2 cellular contexts compared by ENCODE assay signal in the genomic region with DNA sequence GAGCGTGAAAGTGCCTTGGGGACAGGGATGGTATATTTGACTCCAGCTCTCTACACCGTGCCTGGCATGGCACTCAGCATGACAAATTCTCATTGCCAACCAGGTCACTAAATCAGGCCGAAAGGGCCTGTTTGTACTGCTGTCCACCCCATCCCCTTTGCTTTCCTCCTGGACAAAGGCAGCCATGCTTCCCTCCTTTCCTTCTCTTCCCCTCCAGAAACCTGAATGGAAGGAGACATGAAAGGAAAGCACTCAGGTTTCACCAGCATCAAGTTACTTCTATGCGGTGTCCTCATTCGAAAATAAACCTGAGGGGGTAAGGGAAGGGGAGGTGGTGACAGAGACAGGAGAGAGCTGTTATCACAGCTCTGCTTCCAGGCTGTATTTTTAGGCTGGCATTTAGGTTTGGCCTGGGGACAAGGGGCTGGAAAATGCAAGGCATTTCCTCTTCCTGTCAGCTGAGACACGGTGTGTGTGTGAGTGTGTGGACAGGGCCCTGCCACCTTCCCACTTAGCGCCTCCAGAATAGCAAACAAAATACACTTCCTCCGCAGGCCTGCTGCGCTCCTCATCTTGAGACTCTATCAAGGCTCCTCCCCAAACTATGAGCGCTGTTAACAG.
TF ChIP-seq lines count a peak whose summit lies in the region.

No MANE protein-coding gene starts in this region.

TF ChIP-seq in SK-N-SH, 30 proteins besides CTCF, POLR2A, EP300 and RAD21 (continued from another document):
- TF ChIP-seq EZH2phosphoT487 (IDR thresholded peaks at IDR 0.05; ENCODE audit: borderline replicate concordance, low read depth), result no peak
- no peak for TF ChIP-seq NRF1 (IDR thresholded peaks at IDR 0.05; ENCODE audit: low read depth, low read length)
- TF ChIP-seq, protein P1, sequence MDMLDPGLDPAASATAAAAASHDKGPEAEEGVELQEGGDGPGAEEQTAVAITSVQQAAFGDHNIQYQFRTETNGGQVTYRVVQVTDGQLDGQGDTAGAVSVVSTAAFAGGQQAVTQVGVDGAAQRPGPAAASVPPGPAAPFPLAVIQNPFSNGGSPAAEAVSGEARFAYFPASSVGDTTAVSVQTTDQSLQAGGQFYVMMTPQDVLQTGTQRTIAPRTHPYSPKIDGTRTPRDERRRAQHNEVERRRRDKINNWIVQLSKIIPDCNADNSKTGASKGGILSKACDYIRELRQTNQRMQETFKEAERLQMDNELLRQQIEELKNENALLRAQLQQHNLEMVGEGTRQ (IDR thresholded peaks at IDR 0.05; ENCODE audit: borderline replicate concordance, low read depth, low read length), result no peak
- TF ChIP-seq POLR2AphosphoS5 (IDR thresholded peaks at IDR 0.05; ENCODE audit: low read depth, low read length), result no peak
- TF ChIP-seq SMC3 (IDR thresholded peaks at IDR 0.05; ENCODE audit: low read depth, low read length), result no peak
- TF ChIP-seq, protein P2, sequence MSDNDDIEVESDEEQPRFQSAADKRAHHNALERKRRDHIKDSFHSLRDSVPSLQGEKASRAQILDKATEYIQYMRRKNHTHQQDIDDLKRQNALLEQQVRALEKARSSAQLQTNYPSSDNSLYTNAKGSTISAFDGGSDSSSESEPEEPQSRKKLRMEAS (IDR thresholded peaks at IDR 0.05; ENCODE audit: low read depth), result no peak
- TF ChIP-seq, protein P3, sequence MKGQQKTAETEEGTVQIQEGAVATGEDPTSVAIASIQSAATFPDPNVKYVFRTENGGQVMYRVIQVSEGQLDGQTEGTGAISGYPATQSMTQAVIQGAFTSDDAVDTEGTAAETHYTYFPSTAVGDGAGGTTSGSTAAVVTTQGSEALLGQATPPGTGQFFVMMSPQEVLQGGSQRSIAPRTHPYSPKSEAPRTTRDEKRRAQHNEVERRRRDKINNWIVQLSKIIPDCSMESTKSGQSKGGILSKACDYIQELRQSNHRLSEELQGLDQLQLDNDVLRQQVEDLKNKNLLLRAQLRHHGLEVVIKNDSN (IDR thresholded peaks at IDR 0.05; ENCODE audit: borderline replicate concordance, low read depth), result no peak
- no peak for TF ChIP-seq NFIC (IDR thresholded peaks at IDR 0.05; ENCODE audit: borderline replicate concordance)
- no peak for TF ChIP-seq RFX5 (IDR thresholded peaks at IDR 0.05; ENCODE audit: low read length)
- TF ChIP-seq YY1 (IDR thresholded peaks at IDR 0.05; ENCODE audit: low read depth), result no peak
- no peak for TF ChIP-seq TCF12 (IDR thresholded peaks at IDR 0.05)
- TF ChIP-seq, protein P4, sequence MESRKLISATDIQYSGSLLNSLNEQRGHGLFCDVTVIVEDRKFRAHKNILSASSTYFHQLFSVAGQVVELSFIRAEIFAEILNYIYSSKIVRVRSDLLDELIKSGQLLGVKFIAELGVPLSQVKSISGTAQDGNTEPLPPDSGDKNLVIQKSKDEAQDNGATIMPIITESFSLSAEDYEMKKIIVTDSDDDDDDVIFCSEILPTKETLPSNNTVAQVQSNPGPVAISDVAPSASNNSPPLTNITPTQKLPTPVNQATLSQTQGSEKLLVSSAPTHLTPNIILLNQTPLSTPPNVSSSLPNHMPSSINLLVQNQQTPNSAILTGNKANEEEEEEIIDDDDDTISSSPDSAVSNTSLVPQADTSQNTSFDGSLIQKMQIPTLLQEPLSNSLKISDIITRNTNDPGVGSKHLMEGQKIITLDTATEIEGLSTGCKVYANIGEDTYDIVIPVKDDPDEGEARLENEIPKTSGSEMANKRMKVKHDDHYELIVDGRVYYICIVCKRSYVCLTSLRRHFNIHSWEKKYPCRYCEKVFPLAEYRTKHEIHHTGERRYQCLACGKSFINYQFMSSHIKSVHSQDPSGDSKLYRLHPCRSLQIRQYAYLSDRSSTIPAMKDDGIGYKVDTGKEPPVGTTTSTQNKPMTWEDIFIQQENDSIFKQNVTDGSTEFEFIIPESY (IDR thresholded peaks at IDR 0.05; ENCODE audit: borderline replicate concordance, low read depth), result no peak
TF ChIP-seq in SK-N-SH: peak in this region for 0.

TF ChIP-seq in HepG2, 621 proteins besides CTCF, POLR2A, EP300 and RAD21:
- TF ChIP-seq, protein P5, sequence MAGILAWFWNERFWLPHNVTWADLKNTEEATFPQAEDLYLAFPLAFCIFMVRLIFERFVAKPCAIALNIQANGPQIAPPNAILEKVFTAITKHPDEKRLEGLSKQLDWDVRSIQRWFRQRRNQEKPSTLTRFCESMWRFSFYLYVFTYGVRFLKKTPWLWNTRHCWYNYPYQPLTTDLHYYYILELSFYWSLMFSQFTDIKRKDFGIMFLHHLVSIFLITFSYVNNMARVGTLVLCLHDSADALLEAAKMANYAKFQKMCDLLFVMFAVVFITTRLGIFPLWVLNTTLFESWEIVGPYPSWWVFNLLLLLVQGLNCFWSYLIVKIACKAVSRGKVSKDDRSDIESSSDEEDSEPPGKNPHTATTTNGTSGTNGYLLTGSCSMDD (CRISPR knock-in tag; IDR thresholded peaks at IDR 0.05), result no peak
- TF ChIP-seq ZNF644 (CRISPR knock-in tag; IDR thresholded peaks at IDR 0.05; ENCODE audit: low read depth) (no peak), SP4 (CRISPR knock-in tag; IDR thresholded peaks at IDR 0.05) (no peak), ZNF678 (CRISPR knock-in tag; IDR thresholded peaks at IDR 0.05) (no peak), ZNF674 (CRISPR knock-in tag; IDR thresholded peaks at IDR 0.05; ENCODE audit: low read depth) (no peak), PTBP1 (IDR thresholded peaks at IDR 0.05; ENCODE audit: low read depth, low read length, poor library complexity, severe bottlenecking) (no peak), KDM2A (CRISPR knock-in tag; IDR thresholded peaks at IDR 0.05; ENCODE audit: borderline replicate concordance, low read depth) (no peak), ZNF652 (CRISPR knock-in tag; IDR thresholded peaks at IDR 0.05; ENCODE audit: borderline replicate concordance, low read depth) (no peak), RCOR2 (CRISPR knock-in tag; IDR thresholded peaks at IDR 0.05) (no peak), SOX5 (CRISPR knock-in tag; IDR thresholded peaks at IDR 0.05; ENCODE audit: borderline replicate concordance) (no peak), ZBTB38 (CRISPR knock-in tag; IDR thresholded peaks at IDR 0.05) (no peak), ZNF510 (CRISPR knock-in tag; IDR thresholded peaks at IDR 0.05; ENCODE audit: low read depth) (no peak), ZSCAN20 (CRISPR knock-in tag; IDR thresholded peaks at IDR 0.05; ENCODE audit: borderline replicate concordance) (no peak), RFXANK (CRISPR knock-in tag; IDR thresholded peaks at IDR 0.05) (no peak), ZNF274 (CRISPR knock-in tag; IDR thresholded peaks at IDR 0.05) (no peak), HNRNPH1 (optimal IDR thresholded peaks at IDR 0.05; ENCODE audit: low read depth, low read length) (no peak)
- TF ChIP-seq, protein P6, sequence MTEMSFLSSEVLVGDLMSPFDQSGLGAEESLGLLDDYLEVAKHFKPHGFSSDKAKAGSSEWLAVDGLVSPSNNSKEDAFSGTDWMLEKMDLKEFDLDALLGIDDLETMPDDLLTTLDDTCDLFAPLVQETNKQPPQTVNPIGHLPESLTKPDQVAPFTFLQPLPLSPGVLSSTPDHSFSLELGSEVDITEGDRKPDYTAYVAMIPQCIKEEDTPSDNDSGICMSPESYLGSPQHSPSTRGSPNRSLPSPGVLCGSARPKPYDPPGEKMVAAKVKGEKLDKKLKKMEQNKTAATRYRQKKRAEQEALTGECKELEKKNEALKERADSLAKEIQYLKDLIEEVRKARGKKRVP (CRISPR knock-in tag; IDR thresholded peaks at IDR 0.05), result no peak
- TF ChIP-seq, protein P7, sequence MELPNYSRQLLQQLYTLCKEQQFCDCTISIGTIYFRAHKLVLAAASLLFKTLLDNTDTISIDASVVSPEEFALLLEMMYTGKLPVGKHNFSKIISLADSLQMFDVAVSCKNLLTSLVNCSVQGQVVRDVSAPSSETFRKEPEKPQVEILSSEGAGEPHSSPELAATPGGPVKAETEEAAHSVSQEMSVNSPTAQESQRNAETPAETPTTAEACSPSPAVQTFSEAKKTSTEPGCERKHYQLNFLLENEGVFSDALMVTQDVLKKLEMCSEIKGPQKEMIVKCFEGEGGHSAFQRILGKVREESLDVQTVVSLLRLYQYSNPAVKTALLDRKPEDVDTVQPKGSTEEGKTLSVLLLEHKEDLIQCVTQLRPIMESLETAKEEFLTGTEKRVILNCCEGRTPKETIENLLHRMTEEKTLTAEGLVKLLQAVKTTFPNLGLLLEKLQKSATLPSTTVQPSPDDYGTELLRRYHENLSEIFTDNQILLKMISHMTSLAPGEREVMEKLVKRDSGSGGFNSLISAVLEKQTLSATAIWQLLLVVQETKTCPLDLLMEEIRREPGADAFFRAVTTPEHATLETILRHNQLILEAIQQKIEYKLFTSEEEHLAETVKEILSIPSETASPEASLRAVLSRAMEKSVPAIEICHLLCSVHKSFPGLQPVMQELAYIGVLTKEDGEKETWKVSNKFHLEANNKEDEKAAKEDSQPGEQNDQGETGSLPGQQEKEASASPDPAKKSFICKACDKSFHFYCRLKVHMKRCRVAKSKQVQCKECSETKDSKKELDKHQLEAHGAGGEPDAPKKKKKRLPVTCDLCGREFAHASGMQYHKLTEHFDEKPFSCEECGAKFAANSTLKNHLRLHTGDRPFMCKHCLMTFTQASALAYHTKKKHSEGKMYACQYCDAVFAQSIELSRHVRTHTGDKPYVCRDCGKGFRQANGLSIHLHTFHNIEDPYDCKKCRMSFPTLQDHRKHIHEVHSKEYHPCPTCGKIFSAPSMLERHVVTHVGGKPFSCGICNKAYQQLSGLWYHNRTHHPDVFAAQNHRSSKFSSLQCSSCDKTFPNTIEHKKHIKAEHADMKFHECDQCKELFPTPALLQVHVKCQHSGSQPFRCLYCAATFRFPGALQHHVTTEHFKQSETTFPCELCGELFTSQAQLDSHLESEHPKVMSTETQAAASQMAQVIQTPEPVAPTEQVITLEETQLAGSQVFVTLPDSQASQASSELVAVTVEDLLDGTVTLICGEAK (IDR thresholded peaks at IDR 0.05), result no peak
- TF ChIP-seq, protein P7 (CRISPR knock-in tag; IDR thresholded peaks at IDR 0.05), result no peak
- TF ChIP-seq, protein P8, sequence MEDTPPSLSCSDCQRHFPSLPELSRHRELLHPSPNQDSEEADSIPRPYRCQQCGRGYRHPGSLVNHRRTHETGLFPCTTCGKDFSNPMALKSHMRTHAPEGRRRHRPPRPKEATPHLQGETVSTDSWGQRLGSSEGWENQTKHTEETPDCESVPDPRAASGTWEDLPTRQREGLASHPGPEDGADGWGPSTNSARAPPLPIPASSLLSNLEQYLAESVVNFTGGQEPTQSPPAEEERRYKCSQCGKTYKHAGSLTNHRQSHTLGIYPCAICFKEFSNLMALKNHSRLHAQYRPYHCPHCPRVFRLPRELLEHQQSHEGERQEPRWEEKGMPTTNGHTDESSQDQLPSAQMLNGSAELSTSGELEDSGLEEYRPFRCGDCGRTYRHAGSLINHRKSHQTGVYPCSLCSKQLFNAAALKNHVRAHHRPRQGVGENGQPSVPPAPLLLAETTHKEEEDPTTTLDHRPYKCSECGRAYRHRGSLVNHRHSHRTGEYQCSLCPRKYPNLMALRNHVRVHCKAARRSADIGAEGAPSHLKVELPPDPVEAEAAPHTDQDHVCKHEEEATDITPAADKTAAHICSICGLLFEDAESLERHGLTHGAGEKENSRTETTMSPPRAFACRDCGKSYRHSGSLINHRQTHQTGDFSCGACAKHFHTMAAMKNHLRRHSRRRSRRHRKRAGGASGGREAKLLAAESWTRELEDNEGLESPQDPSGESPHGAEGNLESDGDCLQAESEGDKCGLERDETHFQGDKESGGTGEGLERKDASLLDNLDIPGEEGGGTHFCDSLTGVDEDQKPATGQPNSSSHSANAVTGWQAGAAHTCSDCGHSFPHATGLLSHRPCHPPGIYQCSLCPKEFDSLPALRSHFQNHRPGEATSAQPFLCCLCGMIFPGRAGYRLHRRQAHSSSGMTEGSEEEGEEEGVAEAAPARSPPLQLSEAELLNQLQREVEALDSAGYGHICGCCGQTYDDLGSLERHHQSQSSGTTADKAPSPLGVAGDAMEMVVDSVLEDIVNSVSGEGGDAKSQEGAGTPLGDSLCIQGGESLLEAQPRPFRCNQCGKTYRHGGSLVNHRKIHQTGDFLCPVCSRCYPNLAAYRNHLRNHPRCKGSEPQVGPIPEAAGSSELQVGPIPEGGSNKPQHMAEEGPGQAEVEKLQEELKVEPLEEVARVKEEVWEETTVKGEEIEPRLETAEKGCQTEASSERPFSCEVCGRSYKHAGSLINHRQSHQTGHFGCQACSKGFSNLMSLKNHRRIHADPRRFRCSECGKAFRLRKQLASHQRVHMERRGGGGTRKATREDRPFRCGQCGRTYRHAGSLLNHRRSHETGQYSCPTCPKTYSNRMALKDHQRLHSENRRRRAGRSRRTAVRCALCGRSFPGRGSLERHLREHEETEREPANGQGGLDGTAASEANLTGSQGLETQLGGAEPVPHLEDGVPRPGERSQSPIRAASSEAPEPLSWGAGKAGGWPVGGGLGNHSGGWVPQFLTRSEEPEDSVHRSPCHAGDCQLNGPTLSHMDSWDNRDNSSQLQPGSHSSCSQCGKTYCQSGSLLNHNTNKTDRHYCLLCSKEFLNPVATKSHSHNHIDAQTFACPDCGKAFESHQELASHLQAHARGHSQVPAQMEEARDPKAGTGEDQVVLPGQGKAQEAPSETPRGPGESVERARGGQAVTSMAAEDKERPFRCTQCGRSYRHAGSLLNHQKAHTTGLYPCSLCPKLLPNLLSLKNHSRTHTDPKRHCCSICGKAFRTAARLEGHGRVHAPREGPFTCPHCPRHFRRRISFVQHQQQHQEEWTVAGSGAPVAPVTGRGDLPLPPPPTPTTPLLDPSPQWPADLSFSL (CRISPR knock-in tag; IDR thresholded peaks at IDR 0.05), result no peak
TF ChIP-seq in HepG2: peak in this region for 0.
